15 cellular contexts compared by ENCODE assay signal in the genomic region with DNA sequence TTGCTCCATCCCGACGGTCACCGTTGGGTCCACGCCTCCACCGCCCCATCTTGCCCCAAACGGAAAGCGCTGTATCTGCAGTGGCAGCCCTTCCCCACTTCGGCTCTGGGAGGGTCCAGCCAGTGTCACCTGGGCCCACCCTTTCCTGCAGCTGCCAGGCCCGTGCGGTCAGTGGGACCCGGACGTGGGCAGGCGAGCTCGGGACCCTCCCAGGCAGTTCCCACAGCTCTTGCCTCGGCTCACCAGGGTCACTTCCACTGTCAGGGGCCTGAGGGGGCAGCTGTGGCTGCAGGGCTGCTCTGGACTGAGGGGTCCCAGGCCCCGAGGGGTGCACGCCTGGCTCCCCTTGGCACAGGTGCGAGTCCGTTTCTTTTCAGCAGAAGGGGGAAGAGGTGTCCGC.
"Had no signal": no experiment of that assay in that cellular context is flagged by ENCODE, and none has a peak within 500 bp of the region (broad histone marks: within the 10 kb centered on the region; RNA-seq: fewer than 3 reads in every experiment).

No MANE protein-coding gene starts in this region.

- H3K9me3 Mint-ChIP-seq: stimulated activated naive CD8-positive, alpha-beta T cell treated with anti-CD3 and anti-CD28 coated beads, Interleukin-15, Interleukin-2, amounts not matched to agents 100 ng/mL and 50 ng/mL, for 24 hours had no signal

- H3K9me3 ChIP-seq: testis had no signal

- H3K4me3 Mint-ChIP-seq: activated CD8-positive, alpha-beta memory T cell treated with anti-CD3 and anti-CD28 coated beads, Interleukin-2, amount 10 ng/mL, durations not matched to agents 7 days and 5 days; stimulated activated naive CD8-positive, alpha-beta T cell treated with anti-CD3 and anti-CD28 coated beads, Interleukin-15, Interleukin-2, amounts not matched to agents 100 ng/mL and 50 ng/mL, for 24 hours had no signal

- H3K4me1 Mint-ChIP-seq: activated CD8-positive, alpha-beta memory T cell treated with anti-CD3 and anti-CD28 coated beads, Interleukin-2, amount 10 ng/mL, durations not matched to agents 7 days and 5 days had no signal

- ATAC-seq: activated CD8-positive, alpha-beta memory T cell treated with anti-CD3 and anti-CD28 coated beads, Interleukin-2, amount 10 ng/mL, durations not matched to agents 7 days and 5 days; left colon; SK-N-SH treated with all-trans-retinoic acid at 6 μM for 48 hours had no signal

- H3K27ac ChIP-seq: epithelial cell of prostate, parathyroid adenoma, testis had no signal

- H3K27me3 Mint-ChIP-seq: activated CD8-positive, alpha-beta memory T cell treated with anti-CD3 and anti-CD28 coated beads, Interleukin-2, amount 10 ng/mL, durations not matched to agents 7 days and 5 days; stimulated activated naive CD8-positive, alpha-beta T cell treated with anti-CD3 and anti-CD28 coated beads, Interleukin-15, Interleukin-2, amounts not matched to agents 100 ng/mL and 50 ng/mL, for 24 hours had no signal

- H3K4me3 ChIP-seq: testis had no signal

- H3K27ac Mint-ChIP-seq: activated CD8-positive, alpha-beta memory T cell treated with anti-CD3 and anti-CD28 coated beads, Interleukin-2, amount 10 ng/mL, durations not matched to agents 7 days and 5 days; stimulated activated naive CD8-positive, alpha-beta T cell treated with anti-CD3 and anti-CD28 coated beads, Interleukin-15, Interleukin-2, amounts not matched to agents 100 ng/mL and 50 ng/mL, for 24 hours had no signal

- H3K4me1 ChIP-seq: parathyroid adenoma had no signal

- H3K9ac ChIP-seq: parathyroid adenoma had no signal

- H3K27me3 ChIP-seq: testis had no signal

- DNase-seq: activated CD4-positive, alpha-beta T cell treated with anti-CD3 and anti-CD28 coated beads, Interleukin-2, amount 50 U/mL, for 1 hour; activated CD8-positive, alpha-beta memory T cell treated with anti-CD3 and anti-CD28 coated beads, Interleukin-2, amount 10 ng/mL, durations not matched to agents 7 days and 5 days; activated T-cell treated with anti-CD3 and anti-CD28 coated beads, Interleukin-2, amount 50 U/mL, for 48 hours; cortex of kidney; effector memory CD4-positive, alpha-beta T cell; hypothalamus; retina; stimulated activated CD4-positive, alpha-beta T cell treated with anti-CD3 and anti-CD28 coated beads, Interleukin-15, amount 100 ng/mL, for 24 hours; stimulated activated CD4-positive, alpha-beta T cell treated with anti-CD3 and anti-CD28 coated beads, Interleukin-4, amount 100 ng/mL, for 24 hours; testis had no signal
